In the genomic region with DNA sequence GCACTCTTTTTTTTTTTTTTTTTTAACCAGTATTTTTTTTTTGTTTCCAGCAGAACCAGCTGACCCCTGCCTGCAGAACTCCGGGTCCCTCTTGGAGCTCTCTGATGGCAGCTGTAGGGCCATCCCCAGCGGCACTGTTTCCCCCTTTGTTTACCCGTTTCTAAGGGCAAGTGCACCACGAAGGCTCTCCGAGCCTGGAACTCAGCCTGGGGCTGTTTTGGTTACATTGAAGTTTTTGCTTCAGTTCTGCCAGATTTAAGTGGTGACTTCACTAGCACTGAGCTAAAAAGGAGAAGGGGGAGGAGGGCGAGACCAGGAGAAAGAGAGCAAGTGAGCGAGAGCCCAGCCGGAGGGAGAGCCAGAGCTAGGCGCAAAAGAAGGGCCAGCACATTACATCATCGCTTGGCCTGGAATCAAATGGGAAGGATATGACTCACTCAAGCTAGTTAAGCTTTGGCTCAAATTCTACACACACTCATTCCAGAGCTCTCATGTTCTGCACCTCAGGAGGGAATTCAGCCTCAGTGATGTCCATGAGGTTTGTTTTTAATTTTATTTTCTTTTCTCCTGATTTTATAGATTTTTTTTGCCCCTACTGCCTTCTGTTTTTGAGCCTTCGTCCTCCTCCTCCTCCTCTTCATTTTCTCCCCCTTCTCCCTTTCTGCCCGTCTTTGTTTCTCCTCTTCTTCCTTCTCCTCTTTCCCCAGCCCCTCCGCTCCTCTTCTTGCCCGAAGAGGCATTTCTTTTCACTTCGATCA, we compare ENCODE assay signal across 8 cellular contexts.
DNase-seq lines count a peak whose midpoint lies in the region; ATAC-seq and TF ChIP-seq lines count a peak whose summit lies in the region.

No MANE protein-coding gene starts in this region.

- H3K4me3 Mint-ChIP-seq in activated CD8-positive, alpha-beta T cell treated with anti-CD3 and anti-CD28 coated beads, Interleukin-2, amount 10 ng/mL, durations not matched to agents 7 days and 5 days, result no peak overlapping the region
- H3K4me3 Mint-ChIP-seq in nephron progenitor cell, result no peak overlapping the region

- CTCF ChIA-PET in activated CD8-positive, alpha-beta T cell treated with anti-CD3 and anti-CD28 coated beads, Interleukin-2, amount 10 ng/mL, durations not matched to agents 7 days and 5 days (lab: Charles Lee), result no interaction called here

- TF ChIP-seq CTCF in HFF-Myc (IDR thresholded peaks at IDR 0.05; ENCODE audit: low read depth, low read length, missing control alignments) (no peak), nephron progenitor cell (IDR thresholded peaks at IDR 0.05) (no peak)

- DNase-seq in DMS79 (lab: John Stamatoyannopoulos, UW), result peak; percentile 64
- DNase-seq in HFF-Myc (ENCODE audit: extremely low read depth, low read depth), result peak; percentile 99
- DNase-seq in NCI-H2081 (lab: John Stamatoyannopoulos, UW), result peak; percentile 82 to 94
- peak; percentile 24 for DNase-seq in activated CD8-positive, alpha-beta T cell treated with anti-CD3 and anti-CD28 coated beads, Interleukin-2, amount 10 ng/mL, durations not matched to agents 7 days and 5 days
- DNase-seq in glomerular endothelial cell (ENCODE audit: extremely low read depth, low read depth, low spot score), result peak; percentile 96
- peak; percentile 31 for DNase-seq in nephron progenitor cell
- DNase-seq in OCI-M2 (lab: John Stamatoyannopoulos, UW; ENCODE audit: unreplicated experiment), result no peak

- no peak overlapping the region for H3K27ac Mint-ChIP-seq in activated CD8-positive, alpha-beta T cell treated with anti-CD3 and anti-CD28 coated beads, Interleukin-2, amount 10 ng/mL, durations not matched to agents 7 days and 5 days
- H3K27ac Mint-ChIP-seq in nephron progenitor cell, result no peak overlapping the region

- ATAC-seq in activated CD8-positive, alpha-beta T cell treated with anti-CD3 and anti-CD28 coated beads, Interleukin-2, amount 10 ng/mL, durations not matched to agents 7 days and 5 days, result peak; percentile 79
- ATAC-seq in GM18519 (IDR thresholded peaks at IDR 0.05; ENCODE audit: low FRiP score, unreplicated experiment), result no peak

- POLR2A ChIA-PET in activated CD8-positive, alpha-beta T cell treated with anti-CD3 and anti-CD28 coated beads, Interleukin-2, amount 10 ng/mL, durations not matched to agents 7 days and 5 days (lab: Charles Lee), result no interaction called here

- H3K4me1 Mint-ChIP-seq in activated CD8-positive, alpha-beta T cell treated with anti-CD3 and anti-CD28 coated beads, Interleukin-2, amount 10 ng/mL, durations not matched to agents 7 days and 5 days (ENCODE audit: low read depth), result no peaks in the 10 kb centered on the region
- peaks cover 8% of the 10 kb centered on the region for H3K4me1 Mint-ChIP-seq in nephron progenitor cell

- peak overlapping the region; percentile 80 for H3K4me3 ChIP-seq in HFF-Myc (replicated peaks; ENCODE audit: low read depth, low read length)

- H3K9me3 Mint-ChIP-seq in activated CD8-positive, alpha-beta T cell treated with anti-CD3 and anti-CD28 coated beads, Interleukin-2, amount 10 ng/mL, durations not matched to agents 7 days and 5 days (ENCODE audit: insufficient read depth), result no peaks in the 10 kb centered on the region
- no peaks in the 10 kb centered on the region for H3K9me3 Mint-ChIP-seq in nephron progenitor cell

- H3K36me3 Mint-ChIP-seq in activated CD8-positive, alpha-beta T cell treated with anti-CD3 and anti-CD28 coated beads, Interleukin-2, amount 10 ng/mL, durations not matched to agents 7 days and 5 days (ENCODE audit: low read depth), result no peaks in the 10 kb centered on the region
- no peaks in the 10 kb centered on the region for H3K36me3 Mint-ChIP-seq in nephron progenitor cell (ENCODE audit: low read depth)

- H3K27me3 Mint-ChIP-seq in activated CD8-positive, alpha-beta T cell treated with anti-CD3 and anti-CD28 coated beads, Interleukin-2, amount 10 ng/mL, durations not matched to agents 7 days and 5 days (ENCODE audit: low read depth), result peaks cover 12% of the 10 kb centered on the region
- peaks cover 3% of the 10 kb centered on the region for H3K27me3 Mint-ChIP-seq in nephron progenitor cell (ENCODE audit: low read depth, poor library complexity)
